ENCODE assay signal across 8 cellular contexts in genomic region chr16:1723450-1724147, GRCh38. TPM values are rescaled to one million over a fixed set of nuclear protein-coding genes. Genes with fewer than 3 reads are reported as not detected.
DNase-seq lines count a peak whose midpoint lies in the region; ATAC-seq and TF ChIP-seq lines count a peak whose summit lies in the region.

No MANE protein-coding gene starts in this region.

- TF ChIP-seq CTCF in VCaP (conservative IDR thresholded peaks at IDR 0.05): peak; percentile 76
- peak; percentile 60 for TF ChIP-seq CTCF in mucosa of descending colon (IDR thresholded peaks at IDR 0.05)
- peak; percentile 87 for TF ChIP-seq CTCF in upper lobe of right lung (IDR thresholded peaks at IDR 0.05)

- intact Hi-C loops in mucosa of descending colon (cut with DNase I, micrococcal nuclease): no loop called here
- intact Hi-C loops in upper lobe of right lung (cut with DNase I): no loop called here

- H3K4me1 ChIP-seq in mucosa of descending colon (ENCODE audit: low read depth) (peaks cover 18% of the 10 kb centered on the region), upper lobe of right lung (peaks cover 26% of the 10 kb centered on the region)

- ATAC-seq in mucosa of descending colon (peak; percentile 58), upper lobe of right lung (peak; percentile 62), HG03469 (IDR thresholded peaks at IDR 0.05; ENCODE audit: unreplicated experiment) (no peak)

- H3K27me3 ChIP-seq in upper lobe of right lung: no peaks in the 10 kb centered on the region

- in situ Hi-C loops in Caki2 (cut with HindIII; ENCODE audit: low pct_unique_long_range_greater_than_20kb, low sequenced_read_pairs): no loop called here

- H3K4me3 ChIP-seq in mucosa of descending colon (no peak overlapping the region), upper lobe of right lung (no peak overlapping the region)

- no peaks in the 10 kb centered on the region for H3K36me3 ChIP-seq in mucosa of descending colon (ENCODE audit: low read depth)
- peaks cover 20% of the 10 kb centered on the region for H3K36me3 ChIP-seq in upper lobe of right lung

- DNase-seq in Caki2 (ENCODE audit: low read depth) (peak; percentile 80), HuH-7 (ENCODE audit: low spot score) (peak; percentile 59), dermis blood vessel endothelial cell (peak; percentile 73), mucosa of descending colon (peak in 1 of 3 donors; percentile 70), upper lobe of right lung (no peak), SW480 (ENCODE audit: low spot score) (no peak)

- H3K27ac ChIP-seq in VCaP (no peak overlapping the region), upper lobe of right lung (peak overlapping the region; percentile 55)

- H3K9me3 ChIP-seq in mucosa of descending colon (no peaks in the 10 kb centered on the region), upper lobe of right lung (no peaks in the 10 kb centered on the region)

RNA-seq across cellular contexts. Expression of gene MAPK8IP3, which starts 17.6 kb away (rescaled TPM):
- total RNA-seq in Caki2 (2014; rRNA removed; shearing (Covaris generic); ENCODE audit: low replicate concordance): 13.8 and 24.5 TPM in 2 replicates
- total RNA-seq in dermis blood vessel endothelial cell (20.9 and 41.0 TPM in 2 replicates), mucosa of descending colon (10 to 100 TPM; 76.2 to 82.5 (median 79.4) TPM), upper lobe of right lung (77.3 TPM)

RNA-seq across cellular contexts. Expression of gene JPT2, which starts 45.5 kb away (rescaled TPM):
- 257 and 290 TPM in 2 replicates for total RNA-seq in Caki2 (2014; rRNA removed; shearing (Covaris generic); ENCODE audit: low replicate concordance)
- total RNA-seq in dermis blood vessel endothelial cell (63.0 and 114 TPM in 2 replicates), mucosa of descending colon (10 to 100 TPM; 44.0 to 58.5 (median 57.3) TPM), upper lobe of right lung (44.8 TPM)

RNA-seq across cellular contexts. Expression of gene NME3, which starts 47.7 kb away (rescaled TPM):
- total RNA-seq in Caki2 (2014; rRNA removed; shearing (Covaris generic); ENCODE audit: low replicate concordance): 218 and 272 TPM in 2 replicates
- total RNA-seq in dermis blood vessel endothelial cell: 46.6 and 87.3 TPM in 2 replicates
- 10 to 100 TPM; 49.1 to 66.0 (median 56.0) TPM for total RNA-seq in mucosa of descending colon
- 67.2 TPM for total RNA-seq in upper lobe of right lung

RNA-seq across cellular contexts. Expression of gene EME2, which starts 49.0 kb away (rescaled TPM):
- 3.5 and 8.9 TPM in 2 replicates for total RNA-seq in Caki2 (2014; rRNA removed; shearing (Covaris generic); ENCODE audit: low replicate concordance)
- total RNA-seq in dermis blood vessel endothelial cell: 9.7 and 16.5 TPM in 2 replicates
- total RNA-seq in mucosa of descending colon: 10 to 100 TPM; 18.4 to 43.1 (median 24.7) TPM
- 19.2 TPM for total RNA-seq in upper lobe of right lung

RNA-seq across cellular contexts. Expression of gene MRPS34, which starts 49.3 kb away (rescaled TPM):
- 434 and 458 TPM in 2 replicates for total RNA-seq in Caki2 (2014; rRNA removed; shearing (Covaris generic); ENCODE audit: low replicate concordance)
- total RNA-seq in dermis blood vessel endothelial cell: 77.1 and 84.7 TPM in 2 replicates
- 100 to 1,000 TPM in 1 of 3 donors, 10 to 100 TPM in 2; 89.1 to 107 (median 91.0) TPM for total RNA-seq in mucosa of descending colon
- total RNA-seq in upper lobe of right lung: 62.7 TPM

Comparison
In these comparisons a context has a peak if more than half of its experiments do, and no peak if none do; other contexts are left out.
1. DNase-seq: peak in Caki2 (single experiment), HuH-7 (single experiment) and dermis blood vessel endothelial cell (single experiment); none in upper lobe of right lung (single experiment) and SW480 (single experiment).
2. Peak in every context shown above with its lines, with median percentiles within 50 percentile points of each other: CTCF ChIP-seq.